In the genomic region with DNA sequence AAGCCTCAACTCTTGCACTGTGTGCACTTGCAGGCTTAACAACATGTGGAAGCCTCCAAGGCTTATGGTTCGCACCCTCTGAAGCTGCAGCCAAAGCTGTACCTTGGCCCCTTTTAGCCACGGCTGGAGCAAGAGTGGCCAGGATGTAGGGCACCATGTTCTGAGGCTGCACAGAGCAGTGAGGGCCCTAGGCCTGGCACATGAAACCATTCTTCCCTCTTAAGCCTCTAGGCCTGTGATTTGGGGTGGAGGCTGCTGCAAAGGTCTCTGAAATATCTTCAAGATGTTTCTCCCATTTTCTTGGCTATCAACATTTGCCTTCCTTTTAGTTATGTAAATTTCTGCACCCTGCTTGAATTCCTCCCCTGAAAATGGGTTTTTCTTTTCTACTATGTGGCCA, we compare ENCODE assay signal across 17 cellular contexts.
DNase-seq lines count a peak whose midpoint lies in the region; TF ChIP-seq lines count a peak whose summit lies in the region.
"Had no signal": no experiment of that assay in that cellular context is flagged by ENCODE, and none has a peak within 500 bp of the region (broad histone marks: within the 10 kb centered on the region; RNA-seq: fewer than 3 reads in every experiment).

No MANE protein-coding gene starts in this region.

- H3K27me3 Mint-ChIP-seq in chondrocyte (ENCODE audit: low read depth): no peaks in the 10 kb centered on the region

- H3K4me1 ChIP-seq in HEK293 (ENCODE audit: control insufficient read depth, insufficient read depth, low read length) (no peaks in the 10 kb centered on the region), esophagus muscularis mucosa (no peaks in the 10 kb centered on the region), trophoblast cell (ENCODE audit: control insufficient read depth in 1 of 2, insufficient read depth in 2 of 2, low read length in 2 of 2) (no peaks in the 10 kb centered on the region), uterus (no peaks in the 10 kb centered on the region)
- H3K4me1 ChIP-seq: HAP-1 had no signal

- no peak overlapping the region for H3K14ac ChIP-seq in trophoblast cell (ENCODE audit: low read length)

- H3K27ac ChIP-seq in HEK293 (ENCODE audit: extremely low read depth, low read depth, low read length) (no peak overlapping the region), esophagus muscularis mucosa (replicated peaks in 1 of 4) (no peak overlapping the region), trophoblast cell (ENCODE audit: low read depth, low read length) (no peak overlapping the region), uterus (no peak overlapping the region)

- H2AFZ ChIP-seq in trophoblast cell (ENCODE audit: insufficient read depth, low read length, poor library complexity): no peak overlapping the region
- H2AFZ ChIP-seq: GM23338 had no signal

- H3K4ac ChIP-seq in trophoblast cell (ENCODE audit: low read depth, low read length): no peak overlapping the region

- no peak for TF ChIP-seq EP300 in esophagus muscularis mucosa (IDR thresholded peaks at IDR 0.05)

- intact Hi-C loops in esophagus muscularis mucosa (cut with DNase I) (no loop called here), uterus (cut with DNase I; ENCODE audit: low total_unique reads) (no loop called here)

- H3K4me2 ChIP-seq in trophoblast cell (ENCODE audit: low read length): no peak overlapping the region
- H3K4me2 ChIP-seq: GM23338 had no signal

- peaks cover 28% of the 10 kb centered on the region for H3K4me1 Mint-ChIP-seq in chondrocyte (ENCODE audit: low read depth)
- H3K4me1 Mint-ChIP-seq: CD4-positive, alpha-beta memory T cell had no signal

- H4K91ac ChIP-seq in trophoblast cell (ENCODE audit: low read depth, low read length): no peak overlapping the region

- H3K9me3 Mint-ChIP-seq in chondrocyte (ENCODE audit: low read depth): peaks cover 17% of the 10 kb centered on the region

- H2BK5ac ChIP-seq in trophoblast cell (ENCODE audit: low read depth, low read length, poor library complexity): no peak overlapping the region

- H3K79me1 ChIP-seq in trophoblast cell (ENCODE audit: low read length): no peaks in the 10 kb centered on the region

- H2BK12ac ChIP-seq in trophoblast cell (ENCODE audit: low read length): no peak overlapping the region

- H3K79me2 ChIP-seq in trophoblast cell (ENCODE audit: control insufficient read depth, insufficient read depth, low read length, poor library complexity): no peaks in the 10 kb centered on the region

- H3K36me3 ChIP-seq in HEK293 (ENCODE audit: control insufficient read depth in 2 of 2, insufficient read depth in 1 of 2, low read length in 2 of 2) (no peaks in the 10 kb centered on the region), esophagus muscularis mucosa (no peaks in the 10 kb centered on the region), trophoblast cell (ENCODE audit: control insufficient read depth in 1 of 2, insufficient read depth in 2 of 2, low read length in 2 of 2) (no peaks in the 10 kb centered on the region), uterus (no peaks in the 10 kb centered on the region)
- H3K36me3 ChIP-seq: HAP-1 had no signal

- no peak overlapping the region for H4K8ac ChIP-seq in trophoblast cell (ENCODE audit: low read depth, low read length)

- H3K36me3 Mint-ChIP-seq in chondrocyte (ENCODE audit: low read depth): peaks cover 5% of the 10 kb centered on the region

- WGBS in esophagus muscularis mucosa: 100% methylated on average over 2 of the region's 2 CpGs
- no CpG with 5 or more reads among the region's 2 CpGs for WGBS in trophoblast cell (ENCODE audit: extremely low coverage, insufficient coverage, insufficient read length)

- no peak overlapping the region for H3K27ac Mint-ChIP-seq in chondrocyte (ENCODE audit: unreplicated experiment)
- H3K27ac Mint-ChIP-seq: CD4-positive, alpha-beta memory T cell; GM23338 had no signal

- CTCF ChIA-PET in HEK293 (lab: Yijun Ruan, JAX): no interaction called here

- H3K18ac ChIP-seq in trophoblast cell (ENCODE audit: low read length): no peak overlapping the region

- DNase-seq in esophagus muscularis mucosa (ENCODE audit: extremely low spot score) (peak; percentile 45), trophoblast cell (no peak), NCI-H2107 treated with DMSO at 0.1 percent for 48 hours (lab: John Stamatoyannopoulos, UW; ENCODE audit: unreplicated experiment) (no peak), chondrocyte (ENCODE audit: low spot score) (no peak), uterus (no peak)
- no peak for DNase-seq in stimulated activated CD4-positive, alpha-beta T cell treated with anti-CD3 and anti-CD28 coated beads, Interleukin-2, amount 100 ng/mL, for 24 hours
- DNase-seq: 8988T; C1 segment of cervical spinal cord; Calu3; CD4-positive, alpha-beta memory T cell; COR-L47; DMS53; DMS79 treated with DMSO at 0.1 percent for 48 hours; GF-D8 had no signal

- TF ChIP-seq POLR2A in esophagus muscularis mucosa (IDR thresholded peaks at IDR 0.05; ENCODE audit: low read depth) (no peak), uterus (IDR thresholded peaks at IDR 0.05) (no peak)

- TF ChIP-seq CTCF in HEK293 (tag by site-specific recombination; IDR thresholded peaks at IDR 0.05) (no peak), esophagus muscularis mucosa (IDR thresholded peaks at IDR 0.05) (no peak), chondrocyte (IDR thresholded peaks at IDR 0.05) (no peak), uterus (IDR thresholded peaks at IDR 0.05) (no peak)

- no peak overlapping the region for H4K12ac ChIP-seq in trophoblast cell (ENCODE audit: low read depth, low read length)

- POLR2A ChIA-PET in HEK293 (lab: Yijun Ruan, JAX): no interaction called here

- H3K4me3 Mint-ChIP-seq in chondrocyte (ENCODE audit: unreplicated experiment): no peak overlapping the region
- H3K4me3 Mint-ChIP-seq: CD4-positive, alpha-beta memory T cell; GM23338 had no signal

- H2AK5ac ChIP-seq in trophoblast cell (ENCODE audit: low read length): no peak overlapping the region

- no peak overlapping the region for H3K9ac ChIP-seq in trophoblast cell (ENCODE audit: low read length)

- no peak overlapping the region for H3K23ac ChIP-seq in trophoblast cell (ENCODE audit: low read length)

- H3K9me3 ChIP-seq in HEK293 (ENCODE audit: control insufficient read depth, insufficient read depth, low read depth, low read length): no peaks in the 10 kb centered on the region
- H3K9me3 ChIP-seq in esophagus muscularis mucosa: peaks cover 0 to 8% (median 0%) of the 10 kb centered on the region in 4 donors
- peaks cover 5% of the 10 kb centered on the region for H3K9me3 ChIP-seq in trophoblast cell (ENCODE audit: insufficient read depth, low read depth, low read length)
- H3K9me3 ChIP-seq in uterus: no peaks in the 10 kb centered on the region
- H3K9me3 ChIP-seq: HAP-1 had no signal

- H3K4me3 ChIP-seq in HEK293 (ENCODE audit: low read depth, low read length) (no peak overlapping the region), esophagus muscularis mucosa (no peak overlapping the region), trophoblast cell (ENCODE audit: low read depth, low read length) (peak overlapping the region; percentile 37), uterus (no peak overlapping the region)
- H3K4me3 ChIP-seq: GM23338, HAP-1 had no signal

- H3K27me3 ChIP-seq in esophagus muscularis mucosa (no peaks in the 10 kb centered on the region), trophoblast cell (ENCODE audit: insufficient read depth, low read length) (no peaks in the 10 kb centered on the region), uterus (no peaks in the 10 kb centered on the region)

- no peak overlapping the region for H2BK120ac ChIP-seq in trophoblast cell (ENCODE audit: insufficient read depth, low read length, poor library complexity)

TF ChIP-seq in HEK293, 187 proteins besides CTCF, POLR2A, EP300 and RAD21:
- TF ChIP-seq SETDB1 (IDR thresholded peaks at IDR 0.05; ENCODE audit: insufficient read length, low read length) (peak; percentile 51), ZNF426 (tag by site-specific recombination; IDR thresholded peaks at IDR 0.05) (no peak), ZNF585B (tag by site-specific recombination; IDR thresholded peaks at IDR 0.05) (peak; percentile 78)
